ENCODE assay signal across 1 cellular context in the genomic region with DNA sequence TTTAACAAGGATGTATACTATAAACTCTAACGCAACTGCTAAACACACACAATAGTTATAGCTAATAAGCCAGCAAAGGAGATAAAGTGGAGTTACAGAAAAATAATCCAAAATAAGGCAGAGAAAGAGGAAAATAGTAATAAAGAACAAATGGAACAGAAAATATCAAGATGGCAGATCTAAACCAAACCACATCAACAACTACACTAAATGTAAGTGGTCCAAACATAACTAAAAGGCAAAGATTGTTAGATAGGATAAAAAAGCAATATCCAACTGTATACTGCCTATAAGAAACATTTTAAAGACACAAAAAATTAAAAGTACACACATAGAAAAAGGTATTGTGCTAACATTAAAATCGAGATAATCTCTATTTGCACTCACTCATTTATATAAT.
TF ChIP-seq lines count a peak whose summit lies in the region.

No MANE protein-coding gene starts in this region.

TF ChIP-seq in K562, 482 proteins besides CTCF, POLR2A, EP300 and RAD21:
- TF ChIP-seq ZNF354B (CRISPR knock-in tag; IDR thresholded peaks at IDR 0.05): peak; percentile 82
- TF ChIP-seq RBM25 (IDR thresholded peaks at IDR 0.05; ENCODE audit: low read depth, low read length, severe bottlenecking): peak; percentile 26
- TF ChIP-seq ZNF507 (tag; conservative IDR thresholded peaks at IDR 0.05): peak; percentile 97
- TF ChIP-seq, protein P1, sequence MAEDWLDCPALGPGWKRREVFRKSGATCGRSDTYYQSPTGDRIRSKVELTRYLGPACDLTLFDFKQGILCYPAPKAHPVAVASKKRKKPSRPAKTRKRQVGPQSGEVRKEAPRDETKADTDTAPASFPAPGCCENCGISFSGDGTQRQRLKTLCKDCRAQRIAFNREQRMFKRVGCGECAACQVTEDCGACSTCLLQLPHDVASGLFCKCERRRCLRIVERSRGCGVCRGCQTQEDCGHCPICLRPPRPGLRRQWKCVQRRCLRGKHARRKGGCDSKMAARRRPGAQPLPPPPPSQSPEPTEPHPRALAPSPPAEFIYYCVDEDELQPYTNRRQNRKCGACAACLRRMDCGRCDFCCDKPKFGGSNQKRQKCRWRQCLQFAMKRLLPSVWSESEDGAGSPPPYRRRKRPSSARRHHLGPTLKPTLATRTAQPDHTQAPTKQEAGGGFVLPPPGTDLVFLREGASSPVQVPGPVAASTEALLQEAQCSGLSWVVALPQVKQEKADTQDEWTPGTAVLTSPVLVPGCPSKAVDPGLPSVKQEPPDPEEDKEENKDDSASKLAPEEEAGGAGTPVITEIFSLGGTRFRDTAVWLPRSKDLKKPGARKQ (CRISPR knock-in tag; IDR thresholded peaks at IDR 0.05): no peak
- TF ChIP-seq PML (IDR thresholded peaks at IDR 0.05; ENCODE audit: low read length): no peak
- no peak for TF ChIP-seq ZNF436 (CRISPR knock-in tag; IDR thresholded peaks at IDR 0.05)
- no peak for TF ChIP-seq ZFX (CRISPR knock-in tag; IDR thresholded peaks at IDR 0.05)
